Comparison of ENCODE assay signal across 35 cellular contexts in the genomic region with DNA sequence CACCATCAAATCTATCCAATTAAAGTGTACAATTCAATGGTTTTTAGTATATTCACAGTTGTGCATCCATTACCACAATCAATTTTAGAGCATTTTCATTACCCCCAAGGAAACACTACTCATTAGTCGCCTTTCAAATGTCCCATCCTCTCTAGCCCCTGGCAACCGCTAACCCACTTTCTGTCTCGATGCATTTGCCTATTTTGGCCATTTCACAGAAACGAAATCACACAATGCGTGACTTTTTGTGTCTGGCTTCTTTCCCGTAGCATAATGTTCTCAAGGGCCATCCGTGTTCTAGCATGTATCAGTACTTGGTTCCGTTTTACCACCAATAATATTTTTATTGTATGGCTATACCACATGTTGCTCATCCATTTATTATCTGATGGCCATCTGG. TPM values are rescaled to one million over a fixed set of nuclear protein-coding genes. Genes with fewer than 3 reads are reported as not detected.
"Had no signal": no experiment of that assay in that cellular context is flagged by ENCODE, and none has a peak within 500 bp of the region (broad histone marks: within the 10 kb centered on the region; RNA-seq: fewer than 3 reads in every experiment).

No MANE protein-coding gene starts in this region.

- H3K27me3 ChIP-seq: adrenal gland, body of pancreas, brain microvascular endothelial cell, breast epithelium had no signal

- H3K27me3 Mint-ChIP-seq: activated B cell treated with CpG ODN at 0.5 μM for 24 hours; activated CD4-positive, alpha-beta memory T cell treated with anti-CD3 and anti-CD28 coated beads for 36 hours; activated CD4-positive, alpha-beta T cell treated with anti-CD3 and anti-CD28 coated beads, Interleukin-2, amount 10 ng/mL, durations not matched to agents 24 days and 14 days; activated CD8-positive, alpha-beta T cell treated with anti-CD3 and anti-CD28 coated beads for 36 hours; activated naive CD8-positive, alpha-beta T cell treated with anti-CD3 and anti-CD28 coated beads for 36 hours; activated T-helper 17 cell treated with anti-CD3 and anti-CD28 coated beads, Interleukin-2, amount 50 U/mL, for 72 hours had no signal

- H3K36me3 Mint-ChIP-seq: activated naive CD4-positive, alpha-beta T cell treated with anti-CD3 and anti-CD28 coated beads, Interleukin-2, amount 50 U/mL, for 72 hours; activated naive CD8-positive, alpha-beta T cell treated with anti-CD3 and anti-CD28 coated beads for 36 hours had no signal

- H3K36me3 ChIP-seq: adrenal gland, brain microvascular endothelial cell, breast epithelium had no signal

- ATAC-seq: activated CD8-positive, alpha-beta T cell treated with anti-CD3 and anti-CD28 coated beads for 36 hours; activated naive CD4-positive, alpha-beta T cell treated with anti-CD3 and anti-CD28 coated beads, Interleukin-2, amount 50 U/mL, for 72 hours; activated T-cell treated with anti-CD3 and anti-CD28 coated beads, Interleukin-2, amount 50 U/mL, for 4 hours; activated T-cell treated with anti-CD3 and anti-CD28 coated beads, Interleukin-2, amount 50 U/mL, for 72 hours; activated T-helper 17 cell treated with anti-CD3 and anti-CD28 coated beads, Interleukin-2, amount 50 U/mL, for 72 hours; body of pancreas had no signal

- H3K9me3 Mint-ChIP-seq: activated B cell treated with CpG ODN at 0.5 μM for 24 hours; activated CD4-positive, alpha-beta memory T cell treated with anti-CD3 and anti-CD28 coated beads for 36 hours; activated CD4-positive, alpha-beta T cell treated with anti-CD3 and anti-CD28 coated beads, Interleukin-2, amount 10 ng/mL, durations not matched to agents 24 days and 14 days; activated CD8-positive, alpha-beta T cell treated with anti-CD3 and anti-CD28 coated beads for 36 hours; activated naive CD4-positive, alpha-beta T cell treated with anti-CD3 and anti-CD28 coated beads for 36 hours; activated naive CD4-positive, alpha-beta T cell treated with anti-CD3 and anti-CD28 coated beads, Interleukin-2, amount 50 U/mL, for 72 hours; activated naive CD8-positive, alpha-beta T cell treated with anti-CD3 and anti-CD28 coated beads for 36 hours; activated T-cell treated with anti-CD3 and anti-CD28 coated beads, Interleukin-2, amount 50 U/mL, for 4 hours; activated T-cell treated with anti-CD3 and anti-CD28 coated beads, Interleukin-2, amount 50 U/mL, for 72 hours; activated T-helper 1 cell treated with anti-CD3 and anti-CD28 coated beads, Interleukin-12 subunit alpha, Interleukin-12 subunit beta, Interleukin-2, Interleukin-4 antibody, amounts not matched to agents 30 ng/mL and 10 ng/mL and 1 ng/mL, durations not matched to agents 14 hours and 24 hours and 36 hours; activated T-helper 17 cell treated with anti-CD3 and anti-CD28 coated beads, Interleukin-2, amount 50 U/mL, for 72 hours; T-helper 1 cell treated with Interleukin-12 subunit alpha and Interleukin-12 subunit beta and Interleukin-4 antibody, amounts not matched to agents 30 μg/mL and 1 μg/mL, for 36 hours; T-helper 2 cell treated with Interferon-gamma antibody and Interleukin-4, amounts not matched to agents 5 μg/mL and 100 μg/mL, for 36 hours had no signal

- H3K27ac ChIP-seq: adrenal gland, body of pancreas, brain microvascular endothelial cell, breast epithelium, VCaP had no signal

- H3K4me3 ChIP-seq: adrenal gland, body of pancreas, breast epithelium had no signal

- H3K4me1 Mint-ChIP-seq: activated T-helper 17 cell treated with anti-CD3 and anti-CD28 coated beads, Interleukin-2, amount 50 U/mL, for 72 hours had no signal

- H3K27ac Mint-ChIP-seq: activated B cell treated with CpG ODN at 0.5 μM for 24 hours; activated CD4-positive, alpha-beta memory T cell treated with anti-CD3 and anti-CD28 coated beads for 36 hours; activated CD4-positive, alpha-beta T cell treated with anti-CD3 and anti-CD28 coated beads, Interleukin-2, amount 10 ng/mL, durations not matched to agents 24 days and 14 days; activated CD8-positive, alpha-beta T cell treated with anti-CD3 and anti-CD28 coated beads for 36 hours; activated naive CD4-positive, alpha-beta T cell treated with anti-CD3 and anti-CD28 coated beads for 36 hours; activated naive CD4-positive, alpha-beta T cell treated with anti-CD3 and anti-CD28 coated beads, Interleukin-2, amount 50 U/mL, for 72 hours; activated naive CD8-positive, alpha-beta T cell treated with anti-CD3 and anti-CD28 coated beads for 36 hours; activated T-cell treated with anti-CD3 and anti-CD28 coated beads, Interleukin-2, amount 50 U/mL, for 72 hours; activated T-helper 1 cell treated with anti-CD3 and anti-CD28 coated beads, Interleukin-12 subunit alpha, Interleukin-12 subunit beta, Interleukin-2, Interleukin-4 antibody, amounts not matched to agents 30 ng/mL and 10 ng/mL and 1 ng/mL, durations not matched to agents 14 hours and 24 hours and 36 hours; activated T-helper 17 cell treated with anti-CD3 and anti-CD28 coated beads, Interleukin-2, amount 50 U/mL, for 72 hours; T-helper 1 cell treated with Interleukin-12 subunit alpha and Interleukin-12 subunit beta and Interleukin-4 antibody, amounts not matched to agents 30 μg/mL and 1 μg/mL, for 36 hours; T-helper 2 cell treated with Interferon-gamma antibody and Interleukin-4, amounts not matched to agents 5 μg/mL and 100 μg/mL, for 36 hours had no signal

- H3K4me1 ChIP-seq: body of pancreas, breast epithelium had no signal

- H3K9me3 ChIP-seq: adrenal gland, body of pancreas, breast epithelium had no signal

- DNase-seq: activated B cell treated with CpG ODN at 0.5 μM for 24 hours; activated CD4-positive, alpha-beta memory T cell treated with anti-CD3 and anti-CD28 coated beads for 36 hours; activated CD4-positive, alpha-beta T cell treated with anti-CD3 and anti-CD28 coated beads for 4 hours; activated CD4-positive, alpha-beta T cell treated with anti-CD3 and anti-CD28 coated beads, Interleukin-2, amount 10 ng/mL, durations not matched to agents 24 days and 14 days; activated CD4-positive, alpha-beta T cell treated with anti-CD3 and anti-CD28 coated beads, Interleukin-2, amount 50 U/mL, for 1 hour; activated CD4-positive, alpha-beta T cell treated with anti-CD3 and anti-CD28 coated beads, Interleukin-2, amount 50 U/mL, for 4 hours; activated CD4-positive, CD25-positive, alpha-beta regulatory T cell treated with anti-CD3 and anti-CD28 coated beads, Interleukin-2, amount 50 U/mL, for 72 hours; activated CD8-positive, alpha-beta memory T cell treated with anti-CD3 and anti-CD28 coated beads, Interleukin-2, amount 50 U/mL, for 4 hours; activated CD8-positive, alpha-beta T cell treated with anti-CD3 and anti-CD28 coated beads for 36 hours; activated effector memory CD4-positive, alpha-beta T cell treated with anti-CD3 and anti-CD28 coated beads, Interleukin-2, amount 50 U/mL, for 16 hours; activated gamma-delta T cell treated with Interleukin-2 at 50 U/mL for 16 hours; activated naive CD4-positive, alpha-beta T cell; activated naive CD4-positive, alpha-beta T cell treated with anti-CD3 and anti-CD28 coated beads for 36 hours; activated naive CD4-positive, alpha-beta T cell treated with anti-CD3 and anti-CD28 coated beads, Interleukin-2, amount 50 U/mL, for 16 hours; activated naive CD8-positive, alpha-beta T cell treated with anti-CD3 and anti-CD28 coated beads for 36 hours; activated T-cell treated with anti-CD3 and anti-CD28 coated beads for 4 hours; activated T-cell treated with anti-CD3 and anti-CD28 coated beads, Interleukin-2, amount 50 U/mL, for 1 hour; activated T-cell treated with anti-CD3 and anti-CD28 coated beads, Interleukin-2, amount 50 U/mL, for 4 hours; activated T-cell treated with anti-CD3 and anti-CD28 coated beads, Interleukin-2, amount 50 U/mL, for 72 hours; adrenal gland; amniotic stem cell; aorta; body of pancreas; brain microvascular endothelial cell; central memory CD4-positive, alpha-beta T cell; T-helper 1 cell; T-helper 2 cell; T-helper 9 cell had no signal

- H3K4me3 Mint-ChIP-seq: activated B cell treated with CpG ODN at 0.5 μM for 24 hours; activated CD4-positive, alpha-beta memory T cell treated with anti-CD3 and anti-CD28 coated beads for 36 hours; activated CD4-positive, alpha-beta T cell treated with anti-CD3 and anti-CD28 coated beads, Interleukin-2, amount 10 ng/mL, durations not matched to agents 24 days and 14 days; activated CD8-positive, alpha-beta T cell treated with anti-CD3 and anti-CD28 coated beads for 36 hours; activated naive CD4-positive, alpha-beta T cell treated with anti-CD3 and anti-CD28 coated beads for 36 hours; activated naive CD8-positive, alpha-beta T cell treated with anti-CD3 and anti-CD28 coated beads for 36 hours; activated T-cell treated with anti-CD3 and anti-CD28 coated beads, Interleukin-2, amount 50 U/mL, for 4 hours; activated T-cell treated with anti-CD3 and anti-CD28 coated beads, Interleukin-2, amount 50 U/mL, for 72 hours; activated T-helper 1 cell treated with anti-CD3 and anti-CD28 coated beads, Interleukin-12 subunit alpha, Interleukin-12 subunit beta, Interleukin-2, Interleukin-4 antibody, amounts not matched to agents 30 ng/mL and 10 ng/mL and 1 ng/mL, durations not matched to agents 14 hours and 24 hours and 36 hours; activated T-helper 17 cell treated with anti-CD3 and anti-CD28 coated beads, Interleukin-2, amount 50 U/mL, for 72 hours; T-helper 1 cell treated with Interleukin-12 subunit alpha and Interleukin-12 subunit beta and Interleukin-4 antibody, amounts not matched to agents 30 μg/mL and 1 μg/mL, for 36 hours; T-helper 2 cell treated with Interferon-gamma antibody and Interleukin-4, amounts not matched to agents 5 μg/mL and 100 μg/mL, for 36 hours had no signal

RNA-seq across cellular contexts. Expression of a gene that starts 51.7 kb away (rescaled TPM):
- total RNA-seq: activated CD4-positive, alpha-beta memory T cell treated with anti-CD3 and anti-CD28 coated beads for 36 hours; activated naive CD4-positive, alpha-beta T cell treated with anti-CD3 and anti-CD28 coated beads for 36 hours; activated T-cell treated with anti-CD3 and anti-CD28 coated beads, Interleukin-2, amount 50 U/mL, for 4 hours; activated T-helper 1 cell treated with anti-CD3 and anti-CD28 coated beads, Interleukin-12 subunit alpha, Interleukin-12 subunit beta, Interleukin-2, Interleukin-4 antibody, amounts not matched to agents 30 ng/mL and 10 ng/mL and 1 ng/mL, durations not matched to agents 14 hours and 24 hours and 36 hours had no signal
